1 cellular context compared by ENCODE assay signal in genomic region chr19:662962-663681, GRCh38.
A peak's percentile ranks its signal among the peaks of the same experiment; 100 is the strongest.
TF ChIP-seq lines count a peak whose summit lies in the region.

RNF126 (minus strand) TSS chr19:663214; CDS start chr19:663121, 93 bp downstream.

TF ChIP-seq in HepG2, 621 proteins besides CTCF, POLR2A, EP300 and RAD21 (continued from another document and continues in another):
- TF ChIP-seq PBX3 (CRISPR knock-in tag; IDR thresholded peaks at IDR 0.05; ENCODE audit: borderline replicate concordance), result no peak
- no peak for TF ChIP-seq ZFP1 (CRISPR knock-in tag; IDR thresholded peaks at IDR 0.05)
- no peak for TF ChIP-seq NONO (IDR thresholded peaks at IDR 0.05)
- TF ChIP-seq NONO (CRISPR knock-in tag; conservative IDR thresholded peaks at IDR 0.05), result peak; percentile 69
- no peak for TF ChIP-seq KMT2B (CRISPR knock-in tag; IDR thresholded peaks at IDR 0.05)
- 0 out of 2 replicates have a peak, but pooled peaks have one; percentile 50 for TF ChIP-seq IRF2 (CRISPR knock-in tag; IDR thresholded peaks at IDR 0.05)
- 0 out of 2 replicates have a peak, but pooled peaks have one; percentile 50 for TF ChIP-seq ZNF776 (CRISPR knock-in tag; IDR thresholded peaks at IDR 0.05)
- no peak for TF ChIP-seq FOXP1 (IDR thresholded peaks at IDR 0.05)
- TF ChIP-seq FOXP1 (CRISPR knock-in tag; IDR thresholded peaks at IDR 0.05), result no peak
- TF ChIP-seq REPIN1 (CRISPR knock-in tag; IDR thresholded peaks at IDR 0.05; ENCODE audit: borderline replicate concordance, low read depth), result no peak
- TF ChIP-seq ZNF510 (CRISPR knock-in tag; IDR thresholded peaks at IDR 0.05; ENCODE audit: low read depth), result no peak
- peak; percentile 11; the same call in 1 of the 2 replicates for TF ChIP-seq ZNF691 (CRISPR knock-in tag; IDR thresholded peaks at IDR 0.05; ENCODE audit: borderline replicate concordance, low read depth)
- TF ChIP-seq RFX5 (IDR thresholded peaks at IDR 0.05; ENCODE audit: low read depth, low read length), result no peak
- 0 out of 2 replicates have a peak, but pooled peaks have one; percentile 54 for TF ChIP-seq ZSCAN30 (CRISPR knock-in tag; IDR thresholded peaks at IDR 0.05)
- TF ChIP-seq ZNF768 (CRISPR knock-in tag; IDR thresholded peaks at IDR 0.05), result no peak
- no peak for TF ChIP-seq IKZF4 (CRISPR knock-in tag; IDR thresholded peaks at IDR 0.05; ENCODE audit: borderline replicate concordance, low read depth, not compliant biosample characterization)
- TF ChIP-seq SRSF9 (IDR thresholded peaks at IDR 0.05; ENCODE audit: borderline replicate concordance, insufficient read depth, low read depth, low read length, poor library complexity, severe bottlenecking), result no peak
- no peak for TF ChIP-seq TEF (CRISPR knock-in tag; IDR thresholded peaks at IDR 0.05)
- no peak for TF ChIP-seq EHMT2 (IDR thresholded peaks at IDR 0.05; ENCODE audit: borderline replicate concordance, low read depth, low read length)
- TF ChIP-seq HNF1A (IDR thresholded peaks at IDR 0.05; ENCODE audit: low read depth), result no peak
- peak; percentile 74 for TF ChIP-seq HNF1A (CRISPR knock-in tag; IDR thresholded peaks at IDR 0.05; ENCODE audit: borderline replicate concordance)
- TF ChIP-seq ZNF607 (CRISPR knock-in tag; IDR thresholded peaks at IDR 0.05; ENCODE audit: borderline replicate concordance), result 0 out of 2 replicates have a peak, but pooled peaks have one; percentile 20
- no peak for TF ChIP-seq ARID3A (IDR thresholded peaks at IDR 0.05; ENCODE audit: low read depth, low read length)
- 0 out of 2 replicates have a peak, but pooled peaks have one; percentile 20 for TF ChIP-seq POGZ (CRISPR knock-in tag; IDR thresholded peaks at IDR 0.05)
- no peak for TF ChIP-seq SNAI1 (CRISPR knock-in tag; IDR thresholded peaks at IDR 0.05; ENCODE audit: borderline replicate concordance)
- no peak for TF ChIP-seq REST (IDR thresholded peaks at IDR 0.05; ENCODE audit: borderline replicate concordance in 1 of 2, low read depth in 1 of 2, low read length in 2 of 2)
- no peak for TF ChIP-seq ZFP36L2 (CRISPR knock-in tag; IDR thresholded peaks at IDR 0.05)
- no peak; the same call in none of the 2 replicates for TF ChIP-seq ZNF329 (CRISPR knock-in tag; IDR thresholded peaks at IDR 0.05; ENCODE audit: low read depth)
- TF ChIP-seq CSRNP1 (CRISPR knock-in tag; IDR thresholded peaks at IDR 0.05), result no peak; the same call in 1 of the 2 replicates
- TF ChIP-seq MXI1 (IDR thresholded peaks at IDR 0.05; ENCODE audit: borderline replicate concordance, low read depth, low read length), result peak; percentile 71; the same call in 1 of the 3 replicates
- TF ChIP-seq ERF (CRISPR knock-in tag; IDR thresholded peaks at IDR 0.05), result no peak; the same call in 1 of the 2 replicates
- no peak for TF ChIP-seq FOXO1 (CRISPR knock-in tag; IDR thresholded peaks at IDR 0.05)
- peak; percentile 68; the same call in 1 of the 2 replicates for TF ChIP-seq ZNF614 (CRISPR knock-in tag; IDR thresholded peaks at IDR 0.05; ENCODE audit: borderline replicate concordance)
- no peak for TF ChIP-seq ZNF703 (CRISPR knock-in tag; IDR thresholded peaks at IDR 0.05; ENCODE audit: borderline replicate concordance)
- TF ChIP-seq ZNF10 (CRISPR knock-in tag; IDR thresholded peaks at IDR 0.05; ENCODE audit: borderline replicate concordance, low read depth), result peak; percentile 100
- no peak for TF ChIP-seq NFATC3 (CRISPR knock-in tag; IDR thresholded peaks at IDR 0.05)
- TF ChIP-seq ZBTB7A (CRISPR knock-in tag; IDR thresholded peaks at IDR 0.05), result no peak
- TF ChIP-seq ZBTB49 (CRISPR knock-in tag; IDR thresholded peaks at IDR 0.05; ENCODE audit: borderline replicate concordance), result no peak
- no peak for TF ChIP-seq STAT5B (CRISPR knock-in tag; IDR thresholded peaks at IDR 0.05)
- peak; percentile 48 for TF ChIP-seq TEAD3 (CRISPR knock-in tag; optimal IDR thresholded peaks at IDR 0.05; ENCODE audit: borderline replicate concordance)
- no peak for TF ChIP-seq PAWR (CRISPR knock-in tag; IDR thresholded peaks at IDR 0.05; ENCODE audit: borderline replicate concordance)
- no peak for TF ChIP-seq ZNF850 (CRISPR knock-in tag; conservative IDR thresholded peaks at IDR 0.05)
- TF ChIP-seq CENPT (CRISPR knock-in tag; IDR thresholded peaks at IDR 0.05; ENCODE audit: low read depth), result no peak
- no peak for TF ChIP-seq SIN3B (IDR thresholded peaks at IDR 0.05; ENCODE audit: low read length)
- TF ChIP-seq HBP1 (CRISPR knock-in tag; IDR thresholded peaks at IDR 0.05; ENCODE audit: low read depth), result peak; percentile 32; the same call in 1 of the 2 replicates
- no peak; the same call in 1 of the 2 replicates for TF ChIP-seq ZNF430 (CRISPR knock-in tag; IDR thresholded peaks at IDR 0.05)
- no peak for TF ChIP-seq RFXAP (CRISPR knock-in tag; IDR thresholded peaks at IDR 0.05; ENCODE audit: borderline replicate concordance)
- TF ChIP-seq GATAD1 (CRISPR knock-in tag; IDR thresholded peaks at IDR 0.05), result no peak; the same call in 1 of the 2 replicates
- TF ChIP-seq ZC3H4 (CRISPR knock-in tag; IDR thresholded peaks at IDR 0.05; ENCODE audit: borderline replicate concordance), result no peak
